ENCODE assay signal across 1 cellular context in genomic region chr3:10164546-10165393, GRCh38.
A peak's percentile ranks its signal among the peaks of the same experiment; 100 is the strongest.
TF ChIP-seq lines count a peak whose summit lies in the region.

Gene IRAK2 (plus strand): TSS chr3:10164919. CDS start chr3:10164955, 36 bp downstream.

TF ChIP-seq in HepG2, 621 proteins besides CTCF, POLR2A, EP300 and RAD21 (continued from another document and continues in another):
- TF ChIP-seq ZNF414 (CRISPR knock-in tag; IDR thresholded peaks at IDR 0.05) (no peak), ZNF564 (CRISPR knock-in tag; IDR thresholded peaks at IDR 0.05) (no peak; the same call in 1 of the 2 replicates), ATF7 (IDR thresholded peaks at IDR 0.05) (no peak), ATF7 (CRISPR knock-in tag; IDR thresholded peaks at IDR 0.05) (no peak), TMF1 (CRISPR knock-in tag; IDR thresholded peaks at IDR 0.05; ENCODE audit: low read depth) (no peak), SSRP1 (CRISPR knock-in tag; IDR thresholded peaks at IDR 0.05) (no peak), ZNF75D (CRISPR knock-in tag; IDR thresholded peaks at IDR 0.05; ENCODE audit: borderline replicate concordance) (no peak), EZH2 (conservative IDR thresholded peaks at IDR 0.05; ENCODE audit: low read depth, low read length) (no peak), CREB1 (IDR thresholded peaks at IDR 0.05) (no peak), CREB1 (CRISPR knock-in tag; IDR thresholded peaks at IDR 0.05) (no peak), SP1 (IDR thresholded peaks at IDR 0.05) (no peak), SP1 (CRISPR knock-in tag; IDR thresholded peaks at IDR 0.05) (peak; percentile 92), ZNF772 (CRISPR knock-in tag; IDR thresholded peaks at IDR 0.05) (peak; percentile 53; the same call in 1 of the 2 replicates), ZBTB20 (CRISPR knock-in tag; IDR thresholded peaks at IDR 0.05; ENCODE audit: borderline replicate concordance, low read depth) (no peak), HHEX (CRISPR knock-in tag; IDR thresholded peaks at IDR 0.05) (no peak), MEIS1 (CRISPR knock-in tag; IDR thresholded peaks at IDR 0.05; ENCODE audit: borderline replicate concordance) (no peak; the same call in 1 of the 2 replicates), SUZ12 (IDR thresholded peaks at IDR 0.05; ENCODE audit: low read depth, low read length) (no peak), ARID5B (CRISPR knock-in tag; IDR thresholded peaks at IDR 0.05) (no peak), ZNF451 (CRISPR knock-in tag; IDR thresholded peaks at IDR 0.05) (peak; percentile 72; the same call in 1 of the 2 replicates), KLF6 (CRISPR knock-in tag; IDR thresholded peaks at IDR 0.05) (0 out of 2 replicates have a peak, but pooled peaks have one; percentile 30), MTA3 (CRISPR knock-in tag; IDR thresholded peaks at IDR 0.05) (no peak), EEA1 (CRISPR knock-in tag; IDR thresholded peaks at IDR 0.05; ENCODE audit: borderline replicate concordance) (peak; percentile 71; the same call in 1 of the 2 replicates), ZNF503 (CRISPR knock-in tag; IDR thresholded peaks at IDR 0.05) (peak; percentile 18; the same call in 1 of the 2 replicates), SMARCE1 (IDR thresholded peaks at IDR 0.05; ENCODE audit: borderline replicate concordance) (no peak), MYC (CRISPR knock-in tag; IDR thresholded peaks at IDR 0.05; ENCODE audit: borderline replicate concordance) (peak; percentile 78), ZNF326 (CRISPR knock-in tag; IDR thresholded peaks at IDR 0.05; ENCODE audit: borderline replicate concordance) (no peak), JARID2 (CRISPR knock-in tag; IDR thresholded peaks at IDR 0.05; ENCODE audit: insufficient replicate concordance) (no peak), ZSCAN29 (CRISPR knock-in tag; conservative IDR thresholded peaks at IDR 0.05) (peak; percentile 90; the same call in 1 of the 2 replicates), ZNF749 (CRISPR knock-in tag; IDR thresholded peaks at IDR 0.05; ENCODE audit: borderline replicate concordance) (no peak), ZNF713 (CRISPR knock-in tag; IDR thresholded peaks at IDR 0.05) (peak; percentile 79; the same call in 1 of the 2 replicates), BATF2 (CRISPR knock-in tag; IDR thresholded peaks at IDR 0.05) (0 out of 2 replicates have a peak, but pooled peaks have one; percentile 58), HNF4G (IDR thresholded peaks at IDR 0.05; ENCODE audit: borderline replicate concordance, low read depth, low read length) (no peak), HNF4G (CRISPR knock-in tag; IDR thresholded peaks at IDR 0.05; ENCODE audit: borderline replicate concordance, low read depth) (0 out of 2 replicates have a peak, but pooled peaks have one; percentile 12), ZNF468 (CRISPR knock-in tag; IDR thresholded peaks at IDR 0.05) (peak; percentile 70; the same call in 1 of the 2 replicates), ISL2 (CRISPR knock-in tag; IDR thresholded peaks at IDR 0.05) (0 out of 2 replicates have a peak, but pooled peaks have one; percentile 18), ZEB1 (IDR thresholded peaks at IDR 0.05; ENCODE audit: insufficient replicate concordance, low read depth) (no peak), ZNF484 (CRISPR knock-in tag; IDR thresholded peaks at IDR 0.05; ENCODE audit: borderline replicate concordance, low read depth) (no peak), ZSCAN22 (CRISPR knock-in tag; IDR thresholded peaks at IDR 0.05) (no peak), SNRNP70 (IDR thresholded peaks at IDR 0.05; ENCODE audit: low read depth, low read length) (no peak), THAP11 (CRISPR knock-in tag; IDR thresholded peaks at IDR 0.05) (0 out of 2 replicates have a peak, but pooled peaks have one; percentile 20), HOXA7 (CRISPR knock-in tag; IDR thresholded peaks at IDR 0.05) (no peak), ZNF562 (CRISPR knock-in tag; IDR thresholded peaks at IDR 0.05; ENCODE audit: borderline replicate concordance) (no peak), RBM39 (IDR thresholded peaks at IDR 0.05; ENCODE audit: low read depth, low read length, poor library complexity, severe bottlenecking) (no peak), HMG20A (CRISPR knock-in tag; IDR thresholded peaks at IDR 0.05; ENCODE audit: borderline replicate concordance) (no peak), PCBP1 (IDR thresholded peaks at IDR 0.05; ENCODE audit: borderline replicate concordance, low read depth, low read length) (no peak), PLSCR1 (CRISPR knock-in tag; IDR thresholded peaks at IDR 0.05; ENCODE audit: borderline replicate concordance) (no peak), ZNF235 (CRISPR knock-in tag; IDR thresholded peaks at IDR 0.05; ENCODE audit: borderline replicate concordance) (no peak), PBX2 (CRISPR knock-in tag; IDR thresholded peaks at IDR 0.05) (no peak), HMGA1 (CRISPR knock-in tag; conservative IDR thresholded peaks at IDR 0.05) (no peak), FIP1L1 (IDR thresholded peaks at IDR 0.05; ENCODE audit: borderline replicate concordance, insufficient read depth, low read depth, low read length) (no peak), ZNF652 (CRISPR knock-in tag; IDR thresholded peaks at IDR 0.05; ENCODE audit: borderline replicate concordance, low read depth) (no peak), NFE2 (CRISPR knock-in tag; IDR thresholded peaks at IDR 0.05) (no peak), NFKBIZ (CRISPR knock-in tag; IDR thresholded peaks at IDR 0.05) (no peak), BRCA1 (CRISPR knock-in tag; IDR thresholded peaks at IDR 0.05) (0 out of 2 replicates have a peak, but pooled peaks have one; percentile 22), PRPF4 (IDR thresholded peaks at IDR 0.05; ENCODE audit: low read depth, low read length, poor library complexity, severe bottlenecking) (no peak), NR2F6 (IDR thresholded peaks at IDR 0.05) (no peak), NR2F6 (CRISPR knock-in tag; IDR thresholded peaks at IDR 0.05) (no peak), ZNF543 (CRISPR knock-in tag; IDR thresholded peaks at IDR 0.05) (0 out of 2 replicates have a peak, but pooled peaks have one; percentile 78), THYN1 (CRISPR knock-in tag; IDR thresholded peaks at IDR 0.05; ENCODE audit: borderline replicate concordance, low read depth) (no peak), ZNF782 (CRISPR knock-in tag; IDR thresholded peaks at IDR 0.05; ENCODE audit: borderline replicate concordance) (peak; percentile 89; the same call in 1 of the 2 replicates), ZNF343 (CRISPR knock-in tag; IDR thresholded peaks at IDR 0.05) (peak; percentile 78; the same call in 1 of the 2 replicates), TBX2 (CRISPR knock-in tag; IDR thresholded peaks at IDR 0.05; ENCODE audit: borderline replicate concordance) (peak; percentile 54; the same call in 1 of the 2 replicates), YEATS2 (CRISPR knock-in tag; IDR thresholded peaks at IDR 0.05; ENCODE audit: borderline replicate concordance) (no peak), NFIB (CRISPR knock-in tag; IDR thresholded peaks at IDR 0.05; ENCODE audit: borderline replicate concordance) (no peak), ZNF136 (CRISPR knock-in tag; IDR thresholded peaks at IDR 0.05; ENCODE audit: low read depth) (0 out of 2 replicates have a peak, but pooled peaks have one; percentile 52), ZBTB38 (CRISPR knock-in tag; IDR thresholded peaks at IDR 0.05) (peak; percentile 46; the same call in 1 of the 2 replicates), ZNF549 (CRISPR knock-in tag; IDR thresholded peaks at IDR 0.05) (no peak), SETDB1 (CRISPR knock-in tag; IDR thresholded peaks at IDR 0.05; ENCODE audit: borderline replicate concordance) (no peak), TFDP1 (CRISPR knock-in tag; IDR thresholded peaks at IDR 0.05; ENCODE audit: borderline replicate concordance) (peak; percentile 26; the same call in 1 of the 2 replicates), FOXO1 (CRISPR knock-in tag; IDR thresholded peaks at IDR 0.05) (0 out of 2 replicates have a peak, but pooled peaks have one; percentile 7), ZNF672 (CRISPR knock-in tag; IDR thresholded peaks at IDR 0.05) (no peak), STAG1 (CRISPR knock-in tag; IDR thresholded peaks at IDR 0.05) (peak; percentile 52), KDM4B (CRISPR knock-in tag; IDR thresholded peaks at IDR 0.05) (no peak), NR0B2 (CRISPR knock-in tag; IDR thresholded peaks at IDR 0.05) (no peak; the same call in 1 of the 2 replicates), ZNF678 (CRISPR knock-in tag; IDR thresholded peaks at IDR 0.05) (no peak)
